Comparison of ENCODE assay signal across 1 cellular context in the genomic region with DNA sequence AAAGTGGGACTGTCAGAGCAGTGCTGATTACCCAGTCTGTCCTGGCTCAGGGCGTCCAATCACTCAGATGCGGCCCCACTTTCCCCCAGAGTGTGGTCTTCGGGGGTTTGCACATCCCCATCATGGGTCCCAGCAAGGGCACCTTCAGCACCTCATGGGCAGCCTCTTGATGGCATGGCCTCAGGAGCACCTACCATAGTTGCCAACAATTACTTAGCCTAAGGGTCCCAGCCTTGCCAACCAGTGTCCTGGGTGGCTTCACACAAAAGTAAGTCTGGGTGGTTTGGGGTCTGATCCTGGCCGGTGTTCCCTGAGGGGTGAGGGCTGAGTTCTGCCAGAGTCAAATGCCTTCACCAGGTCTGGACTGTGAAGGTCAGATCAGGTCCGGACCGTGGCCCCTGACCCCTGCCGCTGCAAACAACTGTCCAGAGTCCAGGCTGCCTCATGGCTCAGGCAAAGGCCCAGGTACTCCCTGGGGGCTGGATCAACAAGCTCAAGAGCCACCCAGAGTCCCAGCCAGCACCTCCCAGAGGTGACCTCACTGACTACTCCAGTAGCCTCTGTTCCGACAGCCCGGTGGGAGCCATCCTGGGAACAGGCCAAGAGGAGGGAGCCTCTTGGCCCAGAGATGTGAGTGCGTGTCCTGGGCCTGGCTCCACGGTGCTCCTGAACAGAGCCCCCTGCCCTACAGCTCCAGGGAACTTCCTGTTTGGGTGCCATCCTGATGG.
TF ChIP-seq lines count a peak whose summit lies in the region.

No MANE protein-coding gene starts in this region.

TF ChIP-seq in IMR-90, 13 proteins besides CTCF, POLR2A, EP300 and RAD21 (continued from another document):
- TF ChIP-seq NFE2L2 (IDR thresholded peaks at IDR 0.05; ENCODE audit: low read depth, low read length) (no peak), MAZ (IDR thresholded peaks at IDR 0.05; ENCODE audit: borderline replicate concordance, low read depth, low read length) (no peak), RCOR1 (IDR thresholded peaks at IDR 0.05; ENCODE audit: insufficient replicate concordance, low read length) (no peak), CEBPB (IDR thresholded peaks at IDR 0.05; ENCODE audit: low read depth, low read length) (no peak), BHLHE40 (IDR thresholded peaks at IDR 0.05; ENCODE audit: low read depth, low read length) (no peak), MAFK (IDR thresholded peaks at IDR 0.05; ENCODE audit: low read depth, low read length) (no peak), FOS (IDR thresholded peaks at IDR 0.05; ENCODE audit: low read depth, low read length) (no peak)
- TF ChIP-seq, protein P1, sequence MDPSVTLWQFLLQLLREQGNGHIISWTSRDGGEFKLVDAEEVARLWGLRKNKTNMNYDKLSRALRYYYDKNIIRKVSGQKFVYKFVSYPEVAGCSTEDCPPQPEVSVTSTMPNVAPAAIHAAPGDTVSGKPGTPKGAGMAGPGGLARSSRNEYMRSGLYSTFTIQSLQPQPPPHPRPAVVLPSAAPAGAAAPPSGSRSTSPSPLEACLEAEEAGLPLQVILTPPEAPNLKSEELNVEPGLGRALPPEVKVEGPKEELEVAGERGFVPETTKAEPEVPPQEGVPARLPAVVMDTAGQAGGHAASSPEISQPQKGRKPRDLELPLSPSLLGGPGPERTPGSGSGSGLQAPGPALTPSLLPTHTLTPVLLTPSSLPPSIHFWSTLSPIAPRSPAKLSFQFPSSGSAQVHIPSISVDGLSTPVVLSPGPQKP (IDR thresholded peaks at IDR 0.05; ENCODE audit: borderline replicate concordance, low read depth, low read length), result no peak
- TF ChIP-seq, protein P2, sequence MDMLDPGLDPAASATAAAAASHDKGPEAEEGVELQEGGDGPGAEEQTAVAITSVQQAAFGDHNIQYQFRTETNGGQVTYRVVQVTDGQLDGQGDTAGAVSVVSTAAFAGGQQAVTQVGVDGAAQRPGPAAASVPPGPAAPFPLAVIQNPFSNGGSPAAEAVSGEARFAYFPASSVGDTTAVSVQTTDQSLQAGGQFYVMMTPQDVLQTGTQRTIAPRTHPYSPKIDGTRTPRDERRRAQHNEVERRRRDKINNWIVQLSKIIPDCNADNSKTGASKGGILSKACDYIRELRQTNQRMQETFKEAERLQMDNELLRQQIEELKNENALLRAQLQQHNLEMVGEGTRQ (IDR thresholded peaks at IDR 0.05; ENCODE audit: low read depth, low read length), result no peak
